ENCODE assay signal across 1 cellular context in the genomic region with DNA sequence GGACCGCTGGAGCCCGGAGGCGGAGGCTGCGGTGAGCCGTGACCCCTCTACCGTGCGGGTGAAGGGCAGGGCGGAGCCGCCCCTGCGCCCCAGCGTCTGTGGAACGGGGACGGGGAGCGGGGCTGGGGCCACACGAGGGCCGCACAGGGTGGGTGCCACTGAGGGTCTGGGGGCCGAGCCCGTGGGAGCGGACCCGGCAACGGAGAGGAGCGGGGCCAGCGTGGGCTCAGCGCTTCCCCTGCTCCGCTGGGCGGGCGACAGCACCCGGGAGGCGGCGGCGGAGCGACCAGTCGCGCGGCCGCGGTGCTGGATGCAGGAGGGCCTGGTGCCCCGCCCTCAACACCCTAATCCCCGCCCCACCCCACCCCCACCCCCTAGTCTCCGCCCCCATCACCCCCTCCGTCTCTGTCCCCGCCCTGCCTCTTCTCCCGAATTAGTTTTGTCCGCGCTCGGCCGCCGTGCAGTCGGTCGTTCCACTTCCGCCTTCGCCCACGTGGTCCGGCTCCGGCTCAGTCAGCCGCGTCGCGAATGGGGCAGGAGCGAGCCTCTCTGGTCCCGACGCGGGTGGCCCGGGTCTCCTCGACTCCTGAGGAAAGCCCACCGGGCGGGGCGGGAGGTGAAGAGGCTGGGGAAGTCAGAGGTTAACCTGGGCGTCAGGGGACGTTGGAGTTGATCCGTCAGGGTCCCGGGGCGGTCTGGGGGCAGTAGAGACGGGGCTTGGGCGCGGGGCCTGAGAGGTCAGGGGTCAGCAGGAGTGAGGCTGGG.
TF ChIP-seq lines count a peak whose summit lies in the region.

A gene (plus strand): TSS at position 512 of the 765 bp plus-strand sequence. CDS start 447 bp downstream, outside the sequence.

TF ChIP-seq in HepG2, 621 proteins besides CTCF, POLR2A, EP300 and RAD21 (continued from another document and continues in another):
- TF ChIP-seq, protein P1, sequence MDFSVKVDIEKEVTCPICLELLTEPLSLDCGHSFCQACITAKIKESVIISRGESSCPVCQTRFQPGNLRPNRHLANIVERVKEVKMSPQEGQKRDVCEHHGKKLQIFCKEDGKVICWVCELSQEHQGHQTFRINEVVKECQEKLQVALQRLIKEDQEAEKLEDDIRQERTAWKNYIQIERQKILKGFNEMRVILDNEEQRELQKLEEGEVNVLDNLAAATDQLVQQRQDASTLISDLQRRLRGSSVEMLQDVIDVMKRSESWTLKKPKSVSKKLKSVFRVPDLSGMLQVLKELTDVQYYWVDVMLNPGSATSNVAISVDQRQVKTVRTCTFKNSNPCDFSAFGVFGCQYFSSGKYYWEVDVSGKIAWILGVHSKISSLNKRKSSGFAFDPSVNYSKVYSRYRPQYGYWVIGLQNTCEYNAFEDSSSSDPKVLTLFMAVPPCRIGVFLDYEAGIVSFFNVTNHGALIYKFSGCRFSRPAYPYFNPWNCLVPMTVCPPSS (IDR thresholded peaks at IDR 0.05): no peak
- TF ChIP-seq ZSCAN9 (CRISPR knock-in tag; IDR thresholded peaks at IDR 0.05; ENCODE audit: borderline replicate concordance) (no peak), MED8 (CRISPR knock-in tag; IDR thresholded peaks at IDR 0.05; ENCODE audit: insufficient replicate concordance) (peak; percentile 92), ZBTB20 (CRISPR knock-in tag; IDR thresholded peaks at IDR 0.05; ENCODE audit: borderline replicate concordance, low read depth) (peak; percentile 71; the same call in 1 of the 2 replicates), ZIK1 (CRISPR knock-in tag; IDR thresholded peaks at IDR 0.05; ENCODE audit: borderline replicate concordance, low read depth) (peak; percentile 38; the same call in 1 of the 2 replicates), SRSF9 (IDR thresholded peaks at IDR 0.05; ENCODE audit: borderline replicate concordance, insufficient read depth, low read depth, low read length, poor library complexity, severe bottlenecking) (no peak), PHB2 (IDR thresholded peaks at IDR 0.05; ENCODE audit: partially characterized antibody) (no peak), ZNF30 (CRISPR knock-in tag; IDR thresholded peaks at IDR 0.05) (no peak), MZF1 (CRISPR knock-in tag; IDR thresholded peaks at IDR 0.05; ENCODE audit: borderline replicate concordance) (no peak), ZNF605 (CRISPR knock-in tag; IDR thresholded peaks at IDR 0.05) (0 out of 2 replicates have a peak, but pooled peaks have one; percentile 34), ZNF589 (CRISPR knock-in tag; conservative IDR thresholded peaks at IDR 0.05) (peak; percentile 46; the same call in 1 of the 2 replicates), ZNF747 (CRISPR knock-in tag; IDR thresholded peaks at IDR 0.05; ENCODE audit: borderline replicate concordance) (peak; percentile 98), ZNF746 (CRISPR knock-in tag; IDR thresholded peaks at IDR 0.05) (no peak; the same call in 1 of the 2 replicates), ZFP37 (CRISPR knock-in tag; IDR thresholded peaks at IDR 0.05; ENCODE audit: borderline replicate concordance) (no peak), PAF1 (CRISPR knock-in tag; IDR thresholded peaks at IDR 0.05) (no peak), ZNF44 (CRISPR knock-in tag; IDR thresholded peaks at IDR 0.05) (no peak), ZNF670 (CRISPR knock-in tag; IDR thresholded peaks at IDR 0.05; ENCODE audit: borderline replicate concordance) (no peak), TEAD3 (CRISPR knock-in tag; optimal IDR thresholded peaks at IDR 0.05; ENCODE audit: borderline replicate concordance) (no peak), TCF7L2 (IDR thresholded peaks at IDR 0.05; ENCODE audit: low read depth, low read length) (no peak), BORCS8-MEF2B (CRISPR knock-in tag; IDR thresholded peaks at IDR 0.05) (peak; percentile 70; the same call in 1 of the 2 replicates), HNRNPH1 (optimal IDR thresholded peaks at IDR 0.05; ENCODE audit: low read depth, low read length) (no peak), SKI (IDR thresholded peaks at IDR 0.05; ENCODE audit: partially characterized antibody) (no peak), ZNF572 (CRISPR knock-in tag; IDR thresholded peaks at IDR 0.05) (peak; percentile 55; the same call in 1 of the 2 replicates), MIER2 (CRISPR knock-in tag; IDR thresholded peaks at IDR 0.05) (no peak), JUN (CRISPR knock-in tag; IDR thresholded peaks at IDR 0.05) (no peak), MEF2D (CRISPR knock-in tag; IDR thresholded peaks at IDR 0.05) (0 out of 2 replicates have a peak, but pooled peaks have one; percentile 54), ZBTB7A (CRISPR knock-in tag; IDR thresholded peaks at IDR 0.05) (peak; percentile 93), SETDB1 (CRISPR knock-in tag; IDR thresholded peaks at IDR 0.05; ENCODE audit: borderline replicate concordance) (no peak), ARNTL (CRISPR knock-in tag; IDR thresholded peaks at IDR 0.05) (peak; percentile 42; the same call in 1 of the 2 replicates)
- TF ChIP-seq, protein P2, sequence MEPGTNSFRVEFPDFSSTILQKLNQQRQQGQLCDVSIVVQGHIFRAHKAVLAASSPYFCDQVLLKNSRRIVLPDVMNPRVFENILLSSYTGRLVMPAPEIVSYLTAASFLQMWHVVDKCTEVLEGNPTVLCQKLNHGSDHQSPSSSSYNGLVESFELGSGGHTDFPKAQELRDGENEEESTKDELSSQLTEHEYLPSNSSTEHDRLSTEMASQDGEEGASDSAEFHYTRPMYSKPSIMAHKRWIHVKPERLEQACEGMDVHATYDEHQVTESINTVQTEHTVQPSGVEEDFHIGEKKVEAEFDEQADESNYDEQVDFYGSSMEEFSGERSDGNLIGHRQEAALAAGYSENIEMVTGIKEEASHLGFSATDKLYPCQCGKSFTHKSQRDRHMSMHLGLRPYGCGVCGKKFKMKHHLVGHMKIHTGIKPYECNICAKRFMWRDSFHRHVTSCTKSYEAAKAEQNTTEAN (CRISPR knock-in tag; conservative IDR thresholded peaks at IDR 0.05): no peak; the same call in 1 of the 2 replicates
- TF ChIP-seq, protein P3, sequence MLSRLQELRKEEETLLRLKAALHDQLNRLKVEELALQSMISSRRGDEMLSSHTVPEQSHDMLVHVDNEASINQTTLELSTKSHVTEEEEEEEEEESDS (CRISPR knock-in tag; IDR thresholded peaks at IDR 0.05; ENCODE audit: borderline replicate concordance): no peak
- TF ChIP-seq, protein P4, sequence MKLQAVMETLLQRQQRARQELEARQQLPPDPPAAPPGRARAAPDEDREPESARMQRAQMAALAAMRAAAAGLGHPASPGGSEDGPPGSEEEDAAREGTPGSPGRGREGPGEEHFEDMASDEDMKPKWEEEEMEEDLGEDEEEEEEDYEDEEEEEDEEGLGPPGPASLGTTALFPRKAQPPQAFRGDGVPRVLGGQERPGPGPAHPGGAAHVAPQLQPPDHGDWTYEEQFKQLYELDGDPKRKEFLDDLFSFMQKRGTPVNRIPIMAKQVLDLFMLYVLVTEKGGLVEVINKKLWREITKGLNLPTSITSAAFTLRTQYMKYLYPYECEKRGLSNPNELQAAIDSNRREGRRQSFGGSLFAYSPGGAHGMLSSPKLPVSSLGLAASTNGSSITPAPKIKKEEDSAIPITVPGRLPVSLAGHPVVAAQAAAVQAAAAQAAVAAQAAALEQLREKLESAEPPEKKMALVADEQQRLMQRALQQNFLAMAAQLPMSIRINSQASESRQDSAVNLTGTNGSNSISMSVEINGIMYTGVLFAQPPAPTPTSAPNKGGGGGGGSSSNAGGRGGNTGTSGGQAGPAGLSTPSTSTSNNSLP (IDR thresholded peaks at IDR 0.05; ENCODE audit: low read depth, low read length): no peak
- TF ChIP-seq, protein P5, sequence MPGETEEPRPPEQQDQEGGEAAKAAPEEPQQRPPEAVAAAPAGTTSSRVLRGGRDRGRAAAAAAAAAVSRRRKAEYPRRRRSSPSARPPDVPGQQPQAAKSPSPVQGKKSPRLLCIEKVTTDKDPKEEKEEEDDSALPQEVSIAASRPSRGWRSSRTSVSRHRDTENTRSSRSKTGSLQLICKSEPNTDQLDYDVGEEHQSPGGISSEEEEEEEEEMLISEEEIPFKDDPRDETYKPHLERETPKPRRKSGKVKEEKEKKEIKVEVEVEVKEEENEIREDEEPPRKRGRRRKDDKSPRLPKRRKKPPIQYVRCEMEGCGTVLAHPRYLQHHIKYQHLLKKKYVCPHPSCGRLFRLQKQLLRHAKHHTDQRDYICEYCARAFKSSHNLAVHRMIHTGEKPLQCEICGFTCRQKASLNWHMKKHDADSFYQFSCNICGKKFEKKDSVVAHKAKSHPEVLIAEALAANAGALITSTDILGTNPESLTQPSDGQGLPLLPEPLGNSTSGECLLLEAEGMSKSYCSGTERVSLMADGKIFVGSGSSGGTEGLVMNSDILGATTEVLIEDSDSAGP (CRISPR knock-in tag; IDR thresholded peaks at IDR 0.05; ENCODE audit: borderline replicate concordance): peak; percentile 81
- TF ChIP-seq, protein P6, sequence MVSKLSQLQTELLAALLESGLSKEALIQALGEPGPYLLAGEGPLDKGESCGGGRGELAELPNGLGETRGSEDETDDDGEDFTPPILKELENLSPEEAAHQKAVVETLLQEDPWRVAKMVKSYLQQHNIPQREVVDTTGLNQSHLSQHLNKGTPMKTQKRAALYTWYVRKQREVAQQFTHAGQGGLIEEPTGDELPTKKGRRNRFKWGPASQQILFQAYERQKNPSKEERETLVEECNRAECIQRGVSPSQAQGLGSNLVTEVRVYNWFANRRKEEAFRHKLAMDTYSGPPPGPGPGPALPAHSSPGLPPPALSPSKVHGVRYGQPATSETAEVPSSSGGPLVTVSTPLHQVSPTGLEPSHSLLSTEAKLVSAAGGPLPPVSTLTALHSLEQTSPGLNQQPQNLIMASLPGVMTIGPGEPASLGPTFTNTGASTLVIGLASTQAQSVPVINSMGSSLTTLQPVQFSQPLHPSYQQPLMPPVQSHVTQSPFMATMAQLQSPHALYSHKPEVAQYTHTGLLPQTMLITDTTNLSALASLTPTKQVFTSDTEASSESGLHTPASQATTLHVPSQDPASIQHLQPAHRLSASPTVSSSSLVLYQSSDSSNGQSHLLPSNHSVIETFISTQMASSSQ (IDR thresholded peaks at IDR 0.05; ENCODE audit: low read depth): no peak
- TF ChIP-seq, protein P6 (CRISPR knock-in tag; IDR thresholded peaks at IDR 0.05; ENCODE audit: borderline replicate concordance): no peak
- TF ChIP-seq, protein P7, sequence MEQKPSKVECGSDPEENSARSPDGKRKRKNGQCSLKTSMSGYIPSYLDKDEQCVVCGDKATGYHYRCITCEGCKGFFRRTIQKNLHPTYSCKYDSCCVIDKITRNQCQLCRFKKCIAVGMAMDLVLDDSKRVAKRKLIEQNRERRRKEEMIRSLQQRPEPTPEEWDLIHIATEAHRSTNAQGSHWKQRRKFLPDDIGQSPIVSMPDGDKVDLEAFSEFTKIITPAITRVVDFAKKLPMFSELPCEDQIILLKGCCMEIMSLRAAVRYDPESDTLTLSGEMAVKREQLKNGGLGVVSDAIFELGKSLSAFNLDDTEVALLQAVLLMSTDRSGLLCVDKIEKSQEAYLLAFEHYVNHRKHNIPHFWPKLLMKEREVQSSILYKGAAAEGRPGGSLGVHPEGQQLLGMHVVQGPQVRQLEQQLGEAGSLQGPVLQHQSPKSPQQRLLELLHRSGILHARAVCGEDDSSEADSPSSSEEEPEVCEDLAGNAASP (CRISPR knock-in tag; IDR thresholded peaks at IDR 0.05; ENCODE audit: borderline replicate concordance): 0 out of 2 replicates have a peak, but pooled peaks have one; percentile 25
- TF ChIP-seq, protein P8, sequence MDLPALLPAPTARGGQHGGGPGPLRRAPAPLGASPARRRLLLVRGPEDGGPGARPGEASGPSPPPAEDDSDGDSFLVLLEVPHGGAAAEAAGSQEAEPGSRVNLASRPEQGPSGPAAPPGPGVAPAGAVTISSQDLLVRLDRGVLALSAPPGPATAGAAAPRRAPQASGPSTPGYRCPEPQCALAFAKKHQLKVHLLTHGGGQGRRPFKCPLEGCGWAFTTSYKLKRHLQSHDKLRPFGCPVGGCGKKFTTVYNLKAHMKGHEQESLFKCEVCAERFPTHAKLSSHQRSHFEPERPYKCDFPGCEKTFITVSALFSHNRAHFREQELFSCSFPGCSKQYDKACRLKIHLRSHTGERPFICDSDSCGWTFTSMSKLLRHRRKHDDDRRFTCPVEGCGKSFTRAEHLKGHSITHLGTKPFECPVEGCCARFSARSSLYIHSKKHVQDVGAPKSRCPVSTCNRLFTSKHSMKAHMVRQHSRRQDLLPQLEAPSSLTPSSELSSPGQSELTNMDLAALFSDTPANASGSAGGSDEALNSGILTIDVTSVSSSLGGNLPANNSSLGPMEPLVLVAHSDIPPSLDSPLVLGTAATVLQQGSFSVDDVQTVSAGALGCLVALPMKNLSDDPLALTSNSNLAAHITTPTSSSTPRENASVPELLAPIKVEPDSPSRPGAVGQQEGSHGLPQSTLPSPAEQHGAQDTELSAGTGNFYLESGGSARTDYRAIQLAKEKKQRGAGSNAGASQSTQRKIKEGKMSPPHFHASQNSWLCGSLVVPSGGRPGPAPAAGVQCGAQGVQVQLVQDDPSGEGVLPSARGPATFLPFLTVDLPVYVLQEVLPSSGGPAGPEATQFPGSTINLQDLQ (CRISPR knock-in tag; IDR thresholded peaks at IDR 0.05): peak; percentile 23; the same call in 1 of the 2 replicates
- TF ChIP-seq, protein P9, sequence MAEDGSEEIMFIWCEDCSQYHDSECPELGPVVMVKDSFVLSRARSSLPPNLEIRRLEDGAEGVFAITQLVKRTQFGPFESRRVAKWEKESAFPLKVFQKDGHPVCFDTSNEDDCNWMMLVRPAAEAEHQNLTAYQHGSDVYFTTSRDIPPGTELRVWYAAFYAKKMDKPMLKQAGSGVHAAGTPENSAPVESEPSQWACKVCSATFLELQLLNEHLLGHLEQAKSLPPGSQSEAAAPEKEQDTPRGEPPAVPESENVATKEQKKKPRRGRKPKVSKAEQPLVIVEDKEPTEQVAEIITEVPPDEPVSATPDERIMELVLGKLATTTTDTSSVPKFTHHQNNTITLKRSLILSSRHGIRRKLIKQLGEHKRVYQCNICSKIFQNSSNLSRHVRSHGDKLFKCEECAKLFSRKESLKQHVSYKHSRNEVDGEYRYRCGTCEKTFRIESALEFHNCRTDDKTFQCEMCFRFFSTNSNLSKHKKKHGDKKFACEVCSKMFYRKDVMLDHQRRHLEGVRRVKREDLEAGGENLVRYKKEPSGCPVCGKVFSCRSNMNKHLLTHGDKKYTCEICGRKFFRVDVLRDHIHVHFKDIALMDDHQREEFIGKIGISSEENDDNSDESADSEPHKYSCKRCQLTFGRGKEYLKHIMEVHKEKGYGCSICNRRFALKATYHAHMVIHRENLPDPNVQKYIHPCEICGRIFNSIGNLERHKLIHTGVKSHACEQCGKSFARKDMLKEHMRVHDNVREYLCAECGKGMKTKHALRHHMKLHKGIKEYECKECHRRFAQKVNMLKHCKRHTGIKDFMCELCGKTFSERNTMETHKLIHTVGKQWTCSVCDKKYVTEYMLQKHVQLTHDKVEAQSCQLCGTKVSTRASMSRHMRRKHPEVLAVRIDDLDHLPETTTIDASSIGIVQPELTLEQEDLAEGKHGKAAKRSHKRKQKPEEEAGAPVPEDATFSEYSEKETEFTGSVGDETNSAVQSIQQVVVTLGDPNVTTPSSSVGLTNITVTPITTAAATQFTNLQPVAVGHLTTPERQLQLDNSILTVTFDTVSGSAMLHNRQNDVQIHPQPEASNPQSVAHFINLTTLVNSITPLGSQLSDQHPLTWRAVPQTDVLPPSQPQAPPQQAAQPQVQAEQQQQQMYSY (CRISPR knock-in tag; IDR thresholded peaks at IDR 0.05): no peak
